8 cellular contexts compared by ENCODE assay signal in genomic region chr13:113275387-113275786, GRCh38. TPM values are rescaled to one million over a fixed set of nuclear protein-coding genes. Genes with fewer than 3 reads are reported as not detected.
DNase-seq lines count a peak whose midpoint lies in the region; ATAC-seq and TF ChIP-seq lines count a peak whose summit lies in the region.

No MANE protein-coding gene starts in this region.

- H3K36me3 Mint-ChIP-seq in activated CD4-positive, alpha-beta T cell treated with anti-CD3 and anti-CD28 coated beads, Interleukin-2, amount 10 ng/mL, durations not matched to agents 7 days and 5 days (ENCODE audit: low read depth): no peaks in the 10 kb centered on the region

- peaks cover 4% of the 10 kb centered on the region for H3K9me3 Mint-ChIP-seq in activated CD4-positive, alpha-beta T cell treated with anti-CD3 and anti-CD28 coated beads, Interleukin-2, amount 10 ng/mL, durations not matched to agents 7 days and 5 days

- CTCF ChIA-PET in GM10248 (lab: Yijun Ruan, JAX): interaction anchor here (1.4 to 1.5 kb wide), 2 partner anchors 10 to 116 kb away, joined by 3 to 6 read pairs; no protein-coding TSS in a partner anchor
- CTCF ChIA-PET in activated CD4-positive, alpha-beta T cell treated with anti-CD3 and anti-CD28 coated beads, Interleukin-2, amount 10 ng/mL, durations not matched to agents 7 days and 5 days (lab: Charles Lee): no interaction called here

- no peak overlapping the region for H3K27ac Mint-ChIP-seq in activated CD4-positive, alpha-beta T cell treated with anti-CD3 and anti-CD28 coated beads, Interleukin-2, amount 10 ng/mL, durations not matched to agents 7 days and 5 days

- peak; percentile 45 for TF ChIP-seq CTCF in GM10248 (IDR thresholded peaks at IDR 0.05; ENCODE audit: control extremely low read depth, extremely low read depth, low read depth, missing control alignments)

- POLR2A ChIA-PET in GM10248 (lab: Yijun Ruan, JAX): no interaction called here
- POLR2A ChIA-PET in activated CD4-positive, alpha-beta T cell treated with anti-CD3 and anti-CD28 coated beads, Interleukin-2, amount 10 ng/mL, durations not matched to agents 7 days and 5 days (lab: Charles Lee): no interaction called here

- DNase-seq in A172 (ENCODE audit: low spot score) (peak; percentile 60), GM10248 (ENCODE audit: extremely low spot score) (no peak), NCI-H1092 treated with DMSO at 0.1 percent for 48 hours (lab: John Stamatoyannopoulos, UW) (peak; percentile 49), fibroblast of the conjunctiva (ENCODE audit: low read depth) (peak; percentile 36), renal cortical epithelial cell (ENCODE audit: low read depth) (peak; percentile 81), occipital lobe (lab: John Stamatoyannopoulos, UW) (no peak)
- DNase-seq in activated CD4-positive, alpha-beta T cell treated with anti-CD3 and anti-CD28 coated beads, Interleukin-2, amount 10 ng/mL, durations not matched to agents 7 days and 5 days: peak; percentile 44

- H3K4me3 Mint-ChIP-seq in activated CD4-positive, alpha-beta T cell treated with anti-CD3 and anti-CD28 coated beads, Interleukin-2, amount 10 ng/mL, durations not matched to agents 7 days and 5 days: no peak overlapping the region

- peaks cover 2% of the 10 kb centered on the region for H3K27me3 Mint-ChIP-seq in activated CD4-positive, alpha-beta T cell treated with anti-CD3 and anti-CD28 coated beads, Interleukin-2, amount 10 ng/mL, durations not matched to agents 7 days and 5 days

- ATAC-seq in HG03097 (IDR thresholded peaks at IDR 0.05; ENCODE audit: low FRiP score, unreplicated experiment): no peak

- H3K4me1 Mint-ChIP-seq in activated CD4-positive, alpha-beta T cell treated with anti-CD3 and anti-CD28 coated beads, Interleukin-2, amount 10 ng/mL, durations not matched to agents 7 days and 5 days: peaks cover 9% of the 10 kb centered on the region

RNA-seq across cellular contexts. Expression of gene LAMP1, which starts 21.7 kb away (rescaled TPM):
- total RNA-seq in A172 (2014; rRNA removed; shearing (Covaris generic)): 285 and 287 TPM in 2 replicates
- total RNA-seq in activated CD4-positive, alpha-beta T cell treated with anti-CD3 and anti-CD28 coated beads, Interleukin-2, amount 10 ng/mL, durations not matched to agents 7 days and 5 days: 10 to 100 TPM; 84.1 to 91.6 TPM
- total RNA-seq in renal cortical epithelial cell: 222 and 231 TPM in 2 replicates
- total RNA-seq in occipital lobe: 55.1 TPM

Comparison
In these comparisons a context has a peak if more than half of its experiments do, and no peak if none do; other contexts are left out.
1. DNase-seq: peak in A172 (single experiment), NCI-H1092 treated with DMSO at 0.1 percent for 48 hours (single experiment), activated CD4-positive, alpha-beta T cell treated with anti-CD3 and anti-CD28 coated beads, Interleukin-2, amount 10 ng/mL, durations not matched to agents 7 days and 5 days (single experiment), fibroblast of the conjunctiva (single experiment) and renal cortical epithelial cell (single experiment); none in GM10248 (single experiment) and occipital lobe (single experiment).